1 cellular context compared by ENCODE assay signal in genomic region chr19:5880196-5880595, GRCh38.
TF ChIP-seq lines count a peak whose summit lies in the region.

No MANE protein-coding gene starts in this region.

TF ChIP-seq in IMR-90, 13 proteins besides CTCF, POLR2A, EP300 and RAD21 (continued from another document):
- no peak for TF ChIP-seq USF2 (IDR thresholded peaks at IDR 0.05; ENCODE audit: low read depth, low read length)
- TF ChIP-seq BHLHE40 (IDR thresholded peaks at IDR 0.05; ENCODE audit: low read depth, low read length): no peak
- TF ChIP-seq FOS (IDR thresholded peaks at IDR 0.05; ENCODE audit: low read depth, low read length): no peak
- no peak for TF ChIP-seq CEBPB (IDR thresholded peaks at IDR 0.05; ENCODE audit: low read depth, low read length)
- no peak for TF ChIP-seq MAZ (IDR thresholded peaks at IDR 0.05; ENCODE audit: borderline replicate concordance, low read depth, low read length)
- no peak for TF ChIP-seq RCOR1 (IDR thresholded peaks at IDR 0.05; ENCODE audit: insufficient replicate concordance, low read length)
- no peak for TF ChIP-seq CHD1 (IDR thresholded peaks at IDR 0.05; ENCODE audit: low read depth, low read length)
- TF ChIP-seq ELK1 (IDR thresholded peaks at IDR 0.05; ENCODE audit: borderline replicate concordance, low read depth, low read length): no peak
- no peak for TF ChIP-seq MAFK (IDR thresholded peaks at IDR 0.05; ENCODE audit: low read depth, low read length)
- no peak for TF ChIP-seq SMC3 (IDR thresholded peaks at IDR 0.05; ENCODE audit: low read depth, low read length)
- no peak for TF ChIP-seq RFX5 (IDR thresholded peaks at IDR 0.05; ENCODE audit: low read depth, low read length)
